8 cellular contexts compared by ENCODE assay signal in genomic region chr15:68252925-68253534, GRCh38. TPM values are rescaled to one million over a fixed set of nuclear protein-coding genes. Genes with fewer than 3 reads are reported as not detected.
DNase-seq lines count a peak whose midpoint lies in the region; ATAC-seq and TF ChIP-seq lines count a peak whose summit lies in the region.

No MANE protein-coding gene starts in this region.

- H3K4me3 ChIP-seq in MM.1S (ENCODE audit: low read length) = peak overlapping the region; percentile 11; the same call in 1 of the 2 replicates
- H3K4me3 ChIP-seq in PC-9 = no peak overlapping the region
- no peak overlapping the region for H3K4me3 ChIP-seq in brain microvascular endothelial cell (ENCODE audit: low read depth, low read length)

- peaks cover 2% of the 10 kb centered on the region for H3K4me1 Mint-ChIP-seq in activated CD8-positive, alpha-beta memory T cell treated with anti-CD3 and anti-CD28 coated beads, Interleukin-2, amount 10 ng/mL, durations not matched to agents 7 days and 5 days

- no peaks in the 10 kb centered on the region for H3K36me3 ChIP-seq in MM.1S (replicated peaks; ENCODE audit: insufficient read depth, low read length)
- no peaks in the 10 kb centered on the region for H3K36me3 ChIP-seq in PC-9 (ENCODE audit: low read depth)
- H3K36me3 ChIP-seq in brain microvascular endothelial cell (replicated peaks) = no peaks in the 10 kb centered on the region

- H3K36me3 Mint-ChIP-seq in activated CD8-positive, alpha-beta memory T cell treated with anti-CD3 and anti-CD28 coated beads, Interleukin-2, amount 10 ng/mL, durations not matched to agents 7 days and 5 days = no peaks in the 10 kb centered on the region

- TF ChIP-seq CTCF in MM.1S (IDR thresholded peaks at IDR 0.05; ENCODE audit: low read length) (peak; percentile 90), PC-9 (conservative IDR thresholded peaks at IDR 0.05) (peak; percentile 81), brain microvascular endothelial cell (IDR thresholded peaks at IDR 0.05; ENCODE audit: low read depth, low read length, missing control alignments) (peak; percentile 81)

- no TSS peak for BruUV-seq in PC-9 (replicated peaks; lab: Mats Ljungman, UMichigan)

- H3K9me2 ChIP-seq in MM.1S (replicated peaks; ENCODE audit: insufficient read depth, low read length) (no peaks in the 10 kb centered on the region), PC-9 (ENCODE audit: insufficient read depth) (no peaks in the 10 kb centered on the region)

- H3F3A ChIP-seq in MM.1S (ENCODE audit: insufficient read depth, low read length) (peaks cover 9% of the 10 kb centered on the region; the same call in 1 of the 2 replicates), PC-9 (ENCODE audit: insufficient read depth, low read depth) (no peaks in the 10 kb centered on the region)

- H4K20me1 ChIP-seq in MM.1S (ENCODE audit: insufficient read depth, low read length) (no peaks in the 10 kb centered on the region), PC-9 (ENCODE audit: insufficient read depth) (no peaks in the 10 kb centered on the region)

- intact Hi-C loops in PC-9 (cut with micrococcal nuclease; ENCODE audit: unreplicated experiment) = loop anchor here (1.0 to 5.0 kb wide), 6 partner anchors 26 to 674 kb away; no protein-coding TSS in a partner anchor

- H3K27ac ChIP-seq in MM.1S (ENCODE audit: low read length) = no peak overlapping the region
- H3K27ac ChIP-seq in PC-9 = no peak overlapping the region
- H3K27ac ChIP-seq in brain microvascular endothelial cell = no peak overlapping the region

- no peak overlapping the region for H3K4me3 Mint-ChIP-seq in activated CD8-positive, alpha-beta memory T cell treated with anti-CD3 and anti-CD28 coated beads, Interleukin-2, amount 10 ng/mL, durations not matched to agents 7 days and 5 days

- H3K27me3 Mint-ChIP-seq in activated CD8-positive, alpha-beta memory T cell treated with anti-CD3 and anti-CD28 coated beads, Interleukin-2, amount 10 ng/mL, durations not matched to agents 7 days and 5 days = peaks cover 40% of the 10 kb centered on the region

- no peaks in the 10 kb centered on the region for H3K79me2 ChIP-seq in MM.1S (ENCODE audit: low read length)
- H3K79me2 ChIP-seq in PC-9 (ENCODE audit: low read depth) = no peaks in the 10 kb centered on the region

- H3K27me3 ChIP-seq in MM.1S (replicated peaks; ENCODE audit: insufficient read depth, low read length) (no peaks in the 10 kb centered on the region), PC-9 (ENCODE audit: insufficient read depth, low read depth) (no peaks in the 10 kb centered on the region), brain microvascular endothelial cell (replicated peaks) (no peaks in the 10 kb centered on the region)

- peak overlapping the region; percentile 21; the same call in 1 of the 2 replicates for H2AFZ ChIP-seq in MM.1S (ENCODE audit: low read length)
- no peak overlapping the region for H2AFZ ChIP-seq in PC-9

- in situ Hi-C loops in brain microvascular endothelial cell (cut with HindIII; ENCODE audit: low pct_ligation_motif_present, low sequenced_read_pairs) = no loop called here

- H3K9me3 ChIP-seq in MM.1S (replicated peaks; ENCODE audit: insufficient read depth, low read length) (no peaks in the 10 kb centered on the region), PC-9 (ENCODE audit: insufficient read depth, low read depth) (no peaks in the 10 kb centered on the region)

- H3K27ac Mint-ChIP-seq in activated CD8-positive, alpha-beta memory T cell treated with anti-CD3 and anti-CD28 coated beads, Interleukin-2, amount 10 ng/mL, durations not matched to agents 7 days and 5 days = no peak overlapping the region

- CTCF ChIA-PET in activated CD8-positive, alpha-beta memory T cell treated with anti-CD3 and anti-CD28 coated beads, Interleukin-2, amount 10 ng/mL, durations not matched to agents 7 days and 5 days (lab: Charles Lee) = interaction anchor here (0.6 to 5.3 kb wide), 31 partner anchors 9 to 421 kb away, joined by 3 to 90 read pairs (median 4); partner anchors contain the start of genes CLN6, FEM1B and PIAS1
- CTCF ChIA-PET in PC-9 (lab: Charles Lee) = interaction anchor here (0.6 to 5.2 kb wide), 14 partner anchors 18 to 623 kb away, joined by 3 to 59 read pairs (median 4); partner anchors contain the start of gene FEM1B

- H3K4me1 ChIP-seq in MM.1S (ENCODE audit: low read length) = peaks cover 14% of the 10 kb centered on the region
- no peaks in the 10 kb centered on the region for H3K4me1 ChIP-seq in PC-9 (replicated peaks; ENCODE audit: insufficient read depth)

- peak; percentile 78 for ATAC-seq in activated CD8-positive, alpha-beta memory T cell treated with anti-CD3 and anti-CD28 coated beads, Interleukin-2, amount 10 ng/mL, durations not matched to agents 7 days and 5 days

- H3K9me3 Mint-ChIP-seq in activated CD8-positive, alpha-beta memory T cell treated with anti-CD3 and anti-CD28 coated beads, Interleukin-2, amount 10 ng/mL, durations not matched to agents 7 days and 5 days (ENCODE audit: low read depth) = no peaks in the 10 kb centered on the region

- peak overlapping the region; percentile 36 for H3K4me2 ChIP-seq in MM.1S (ENCODE audit: low read depth, low read length)
- no peak overlapping the region for H3K4me2 ChIP-seq in PC-9

- POLR2A ChIA-PET in PC-9 (lab: Charles Lee; ENCODE audit: unreplicated experiment) = interaction anchor here (0.6 to 1.2 kb wide), 3 partner anchors 21 to 412 kb away, joined by 6 to 22 read pairs (median 8); no protein-coding TSS in a partner anchor

- no peak for DNase-seq in activated CD8-positive, alpha-beta memory T cell treated with anti-CD3 and anti-CD28 coated beads, Interleukin-2, amount 10 ng/mL, durations not matched to agents 7 days and 5 days
- DNase-seq in activated CD8-positive, alpha-beta memory T cell treated with anti-CD3 and anti-CD28 coated beads, Interleukin-2, amount 50 U/mL, for 48 hours = no peak
- DNase-seq in MM.1S (peak; percentile 88), PC-9 (peak; percentile 46 to 76), brain microvascular endothelial cell (peak; percentile 74), inferior parietal cortex (ENCODE audit: extremely low spot score) (peak; percentile 91), stromal cell of bone marrow (ENCODE audit: low read depth) (peak; percentile 66), ureter (ENCODE audit: low spot score) (no peak)

- H3K9ac ChIP-seq in MM.1S (ENCODE audit: low read length) = no peak overlapping the region

RNA-seq across cellular contexts. Expression of gene CLN6, which starts 23.5 kb away (rescaled TPM):
- 10 to 100 TPM; 60.2 to 64.6 TPM for total RNA-seq in activated CD8-positive, alpha-beta memory T cell treated with anti-CD3 and anti-CD28 coated beads, Interleukin-2, amount 10 ng/mL, durations not matched to agents 7 days and 5 days
- total RNA-seq in PC-9 (2021) (38.5 and 48.7 TPM in 2 replicates), ureter (45.3 TPM)

RNA-seq across cellular contexts. Expression of gene FEM1B, which starts 24.5 kb away (rescaled TPM):
- 10 to 100 TPM; 48.3 to 50.1 TPM for total RNA-seq in activated CD8-positive, alpha-beta memory T cell treated with anti-CD3 and anti-CD28 coated beads, Interleukin-2, amount 10 ng/mL, durations not matched to agents 7 days and 5 days
- total RNA-seq in PC-9 (2021) (26.3 and 31.6 TPM in 2 replicates), ureter (91.5 TPM)

RNA-seq across cellular contexts. Expression of gene CALML4, which starts 47.9 kb away (rescaled TPM):
- total RNA-seq in activated CD8-positive, alpha-beta memory T cell treated with anti-CD3 and anti-CD28 coated beads, Interleukin-2, amount 10 ng/mL, durations not matched to agents 7 days and 5 days = 10 to 100 TPM; 11.1 to 13.1 TPM
- total RNA-seq in PC-9 (2021) (10.9 and 12.6 TPM in 2 replicates), ureter (6.3 TPM)

Comparison
In these comparisons a context has a peak if more than half of its experiments do, and no peak if none do; other contexts are left out.
1. DNase-seq: peak in MM.1S (single experiment), PC-9 (2 of 2), brain microvascular endothelial cell (single experiment), inferior parietal cortex (single experiment) and stromal cell of bone marrow (single experiment); none in activated CD8-positive, alpha-beta memory T cell treated with anti-CD3 and anti-CD28 coated beads, Interleukin-2, amount 10 ng/mL, durations not matched to agents 7 days and 5 days (single experiment), activated CD8-positive, alpha-beta memory T cell treated with anti-CD3 and anti-CD28 coated beads, Interleukin-2, amount 50 U/mL, for 48 hours (single experiment) and ureter (single experiment).
2. Peak in every context shown above with its lines, with median percentiles within 50 percentile points of each other: CTCF ChIP-seq.